ENCODE assay signal across 19 cellular contexts in genomic region chr22:24024354-24024753, GRCh38. TPM values are rescaled to one million over a fixed set of nuclear protein-coding genes. Genes with fewer than 3 reads are reported as not detected.
DNase-seq lines count a peak whose midpoint lies in the region; ATAC-seq, FAIRE-seq and TF ChIP-seq lines count a peak whose summit lies in the region.
"Had no signal": no experiment of that assay in that cellular context is flagged by ENCODE, and none has a peak within 500 bp of the region (broad histone marks: within the 10 kb centered on the region; RNA-seq: fewer than 3 reads in every experiment).

No MANE protein-coding gene starts in this region.

- H3K4me3 ChIP-seq in sigmoid colon = no peak overlapping the region
- H3K4me3 ChIP-seq: BLaER1 had no signal

- H3K36me3 Mint-ChIP-seq in activated T-cell treated with anti-CD3 and anti-CD28 coated beads, Interleukin-2, amount 50 U/mL, for 24 hours (ENCODE audit: low read depth) = peaks cover 55% of the 10 kb centered on the region
- peaks cover 16% of the 10 kb centered on the region for H3K36me3 Mint-ChIP-seq in activated naive CD8-positive, alpha-beta T cell
- H3K36me3 Mint-ChIP-seq in activated naive CD8-positive, alpha-beta T cell treated with anti-CD3 and anti-CD28 coated beads, Interleukin-2, amount 50 U/mL, for 24 hours (ENCODE audit: low read depth) = peaks cover 32% of the 10 kb centered on the region

- no peak for TF ChIP-seq CTCF in sigmoid colon (IDR thresholded peaks at IDR 0.05)

- DNase-seq in activated T-cell treated with anti-CD3 and anti-CD28 coated beads, Interleukin-2, amount 50 U/mL, for 24 hours = no peak
- DNase-seq in activated T-cell treated with anti-CD3 and anti-CD28 coated beads, Interleukin-2, amount 50 U/mL, for 48 hours = no peak
- DNase-seq in activated naive CD8-positive, alpha-beta T cell treated with anti-CD3 and anti-CD28 coated beads, Interleukin-2, amount 50 U/mL, for 24 hours = no peak
- no peak for DNase-seq in GM12892 (ENCODE audit: insufficient read length)
- DNase-seq in sigmoid colon = no peak
- DNase-seq: 8988T; Calu3; CD4-positive, alpha-beta memory T cell; DMS79 treated with DMSO at 0.1 percent for 48 hours; GF-D8; GOT3; H7 had no signal

- TF ChIP-seq EP300 in sigmoid colon (IDR thresholded peaks at IDR 0.05) = no peak

- intact Hi-C loops in sigmoid colon (cut with DNase I) = no loop called here

- WGBS in sigmoid colon, 2 donors = 96 to 97% methylated on average over 3 of the region's 3 CpGs

- H3K27me3 ChIP-seq in sigmoid colon = no peaks in the 10 kb centered on the region
- H3K27me3 ChIP-seq: BLaER1 had no signal

- FAIRE-seq in GM12892 (lab: Jason Lieb, UNC) = peak; percentile 5

- no peaks in the 10 kb centered on the region for H3K27me3 Mint-ChIP-seq in activated T-cell treated with anti-CD3 and anti-CD28 coated beads, Interleukin-2, amount 50 U/mL, for 24 hours
- no peaks in the 10 kb centered on the region for H3K27me3 Mint-ChIP-seq in activated naive CD8-positive, alpha-beta T cell
- no peaks in the 10 kb centered on the region for H3K27me3 Mint-ChIP-seq in activated naive CD8-positive, alpha-beta T cell treated with anti-CD3 and anti-CD28 coated beads, Interleukin-2, amount 50 U/mL, for 24 hours
- H3K27me3 Mint-ChIP-seq: CD4-positive, alpha-beta memory T cell had no signal

- H3K36me3 ChIP-seq in sigmoid colon = peaks cover 0 to 5% (median 0%) of the 10 kb centered on the region in 4 donors

- H3K9me3 ChIP-seq in sigmoid colon = no peaks in the 10 kb centered on the region

- peaks cover 0 to 5% (median 0%) of the 10 kb centered on the region in 4 donors for H3K4me1 ChIP-seq in sigmoid colon

- no peak overlapping the region for H3K27ac ChIP-seq in sigmoid colon
- H3K27ac ChIP-seq: BLaER1 had no signal

- H3K4me1 Mint-ChIP-seq in activated T-cell treated with anti-CD3 and anti-CD28 coated beads, Interleukin-2, amount 50 U/mL, for 24 hours (ENCODE audit: low read depth) = peaks cover 64% of the 10 kb centered on the region
- peaks cover 66% of the 10 kb centered on the region for H3K4me1 Mint-ChIP-seq in activated naive CD8-positive, alpha-beta T cell (ENCODE audit: low read depth)
- peaks cover 58% of the 10 kb centered on the region for H3K4me1 Mint-ChIP-seq in activated naive CD8-positive, alpha-beta T cell treated with anti-CD3 and anti-CD28 coated beads, Interleukin-2, amount 50 U/mL, for 24 hours
- H3K4me1 Mint-ChIP-seq: CD14-positive monocyte had no signal

- H3K9me3 Mint-ChIP-seq in activated T-cell treated with anti-CD3 and anti-CD28 coated beads, Interleukin-2, amount 50 U/mL, for 24 hours = peaks cover 3% of the 10 kb centered on the region
- H3K9me3 Mint-ChIP-seq in activated naive CD8-positive, alpha-beta T cell (ENCODE audit: low read depth) = no peaks in the 10 kb centered on the region
- peaks cover 8% of the 10 kb centered on the region for H3K9me3 Mint-ChIP-seq in activated naive CD8-positive, alpha-beta T cell treated with anti-CD3 and anti-CD28 coated beads, Interleukin-2, amount 50 U/mL, for 24 hours

- H3K4me3 Mint-ChIP-seq in activated T-cell treated with anti-CD3 and anti-CD28 coated beads, Interleukin-2, amount 50 U/mL, for 24 hours = no peak overlapping the region
- H3K4me3 Mint-ChIP-seq in activated naive CD8-positive, alpha-beta T cell = no peak overlapping the region
- H3K4me3 Mint-ChIP-seq in activated naive CD8-positive, alpha-beta T cell treated with anti-CD3 and anti-CD28 coated beads, Interleukin-2, amount 50 U/mL, for 24 hours = no peak overlapping the region
- H3K4me3 Mint-ChIP-seq: CD14-positive monocyte; CD4-positive, alpha-beta memory T cell had no signal

- TF ChIP-seq POLR2A in GM12892 (IDR thresholded peaks at IDR 0.05; ENCODE audit: low read depth, low read length) = no peak
- TF ChIP-seq POLR2A in sigmoid colon (IDR thresholded peaks at IDR 0.05) = no peak

- ATAC-seq in activated naive CD8-positive, alpha-beta T cell treated with anti-CD3 and anti-CD28 coated beads, Interleukin-2, amount 50 U/mL, for 24 hours = no peak
- ATAC-seq in activated CD4-positive, CD25-positive, alpha-beta regulatory T cell treated with anti-CD3 and anti-CD28 coated beads, Interleukin-2, amount 50 U/mL, for 24 hours = no peak
- ATAC-seq: HCT116 had no signal

- H3K27ac Mint-ChIP-seq in activated T-cell treated with anti-CD3 and anti-CD28 coated beads, Interleukin-2, amount 50 U/mL, for 24 hours = peak overlapping the region; percentile 32
- peak overlapping the region; percentile 18 for H3K27ac Mint-ChIP-seq in activated naive CD8-positive, alpha-beta T cell
- no peak overlapping the region for H3K27ac Mint-ChIP-seq in activated naive CD8-positive, alpha-beta T cell treated with anti-CD3 and anti-CD28 coated beads, Interleukin-2, amount 50 U/mL, for 24 hours
- H3K27ac Mint-ChIP-seq: CD14-positive monocyte had no signal

RNA-seq across cellular contexts. Expression of gene CABIN1, which starts 13.2 kb away (rescaled TPM):
- polyA plus RNA-seq in GM12892 (2012; ENCODE audit: missing spikeins) = 19.4 TPM
- total RNA-seq in sigmoid colon = 10 to 100 TPM; 21.2 to 77.3 (median 35.6) TPM
- 10 to 100 TPM; 13.8 to 43.5 (median 15.7) TPM for polyA plus RNA-seq in sigmoid colon

RNA-seq across cellular contexts. Expression of gene GSTT4, which starts 19.1 kb away (rescaled TPM):
- polyA plus RNA-seq in GM12892 (2012; ENCODE audit: missing spikeins) = not detected
- total RNA-seq in sigmoid colon = not detected
- polyA plus RNA-seq in sigmoid colon = not detected
- total RNA-seq: A673; Calu3; CD4-positive, alpha-beta memory T cell; H7 had no signal
- polyA plus RNA-seq: AG04450; CD14-positive monocyte; CD4-positive, alpha-beta memory T cell had no signal

RNA-seq across cellular contexts. Expression of gene GSTT2, which starts 44.4 kb away (rescaled TPM):
- not detected for polyA plus RNA-seq in GM12892 (2012; ENCODE audit: missing spikeins)
- total RNA-seq in sigmoid colon = not detected
- polyA plus RNA-seq in sigmoid colon = 1 to 10 TPM in 2 of 3 donors, not detected in 1; 1.1 to 1.2 TPM
- total RNA-seq: A673; CD4-positive, alpha-beta memory T cell; H7 had no signal
- polyA plus RNA-seq: CD14-positive monocyte; CD4-positive, alpha-beta memory T cell had no signal

RNA-seq across cellular contexts. Expression of gene DDT, which starts 50.1 kb away (rescaled TPM):
- 117 TPM for polyA plus RNA-seq in GM12892 (2012; ENCODE audit: missing spikeins)
- total RNA-seq in sigmoid colon = 100 to 1,000 TPM in 2 of 4 donors, 10 to 100 TPM in 2; 80.9 to 144 (median 111) TPM
- polyA plus RNA-seq in sigmoid colon = 100 to 1,000 TPM; 261 to 640 (median 486) TPM

RNA-seq across cellular contexts. Expression of gene DDTL, which starts 57.7 kb away (rescaled TPM):
- polyA plus RNA-seq in GM12892 (2012; ENCODE audit: missing spikeins) = 5.0 TPM
- total RNA-seq in sigmoid colon = 1 to 10 TPM in 1 of 4 donors, under 1 TPM in 1, not detected in 2; 0.55 to 2.0 TPM
- 1 to 10 TPM; 1.2 to 7.3 (median 2.8) TPM for polyA plus RNA-seq in sigmoid colon
- total RNA-seq: A673 had no signal
